ENCODE assay signal across 8 cellular contexts in genomic region chr16:74774223-74775139, GRCh38. TPM values are rescaled to one million over a fixed set of nuclear protein-coding genes. Genes with fewer than 3 reads are reported as not detected.
DNase-seq lines count a peak whose midpoint lies in the region; ATAC-seq and TF ChIP-seq lines count a peak whose summit lies in the region.

A gene with protein sequence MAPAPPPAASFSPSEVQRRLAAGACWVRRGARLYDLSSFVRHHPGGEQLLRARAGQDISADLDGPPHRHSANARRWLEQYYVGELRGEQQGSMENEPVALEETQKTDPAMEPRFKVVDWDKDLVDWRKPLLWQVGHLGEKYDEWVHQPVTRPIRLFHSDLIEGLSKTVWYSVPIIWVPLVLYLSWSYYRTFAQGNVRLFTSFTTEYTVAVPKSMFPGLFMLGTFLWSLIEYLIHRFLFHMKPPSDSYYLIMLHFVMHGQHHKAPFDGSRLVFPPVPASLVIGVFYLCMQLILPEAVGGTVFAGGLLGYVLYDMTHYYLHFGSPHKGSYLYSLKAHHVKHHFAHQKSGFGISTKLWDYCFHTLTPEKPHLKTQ (minus strand): TSS chr16:74774820. CDS start chr16:74774755, 65 bp downstream.

- peaks cover 53% of the 10 kb centered on the region for H3K27me3 Mint-ChIP-seq in CD4-positive, CD25-positive, alpha-beta regulatory T cell
- H3K27me3 Mint-ChIP-seq in endothelial cell (ENCODE audit: unreplicated experiment) = peaks cover 18% of the 10 kb centered on the region

- H3K27ac Mint-ChIP-seq in CD4-positive, CD25-positive, alpha-beta regulatory T cell = no peak within 1 kb of the TSS
- no peak within 1 kb of the TSS for H3K27ac Mint-ChIP-seq in endothelial cell (ENCODE audit: unreplicated experiment)

- DNase-seq in CD4-positive, CD25-positive, alpha-beta regulatory T cell = peak; percentile 40 to 69 (median 55)
- DNase-seq in NCI-H69 (lab: John Stamatoyannopoulos, UW) = peak; percentile 92
- peak; percentile 25 to 38 (median 30) for DNase-seq in activated CD8-positive, alpha-beta memory T cell treated with anti-CD3 and anti-CD28 coated beads for 48 hours (ENCODE audit: low read depth in 2 of 3, low spot score in 2 of 3)
- peak; percentile 63 for DNase-seq in endothelial cell (ENCODE audit: low spot score)
- peak; percentile 92 to 94 (median 92) for DNase-seq in mucosa of descending colon
- peak; percentile 38 for DNase-seq in stimulated activated CD8-positive, alpha-beta memory T cell treated with anti-CD3 and anti-CD28 coated beads, Interleukin-4, amount 100 ng/mL, for 24 hours (ENCODE audit: low read depth)

- peak within 1 kb of the TSS; percentile 31 to 70 (median 64) for H3K4me3 Mint-ChIP-seq in CD4-positive, CD25-positive, alpha-beta regulatory T cell
- peak within 1 kb of the TSS; percentile 68 for H3K4me3 Mint-ChIP-seq in endothelial cell (ENCODE audit: unreplicated experiment)

- peak; percentile 86 to 87 for ATAC-seq in CD4-positive, CD25-positive, alpha-beta regulatory T cell (ENCODE audit: low read depth in 2 of 2)
- ATAC-seq in GM19395 (IDR thresholded peaks at IDR 0.05; ENCODE audit: unreplicated experiment) (peak; percentile 79), HG03469 (IDR thresholded peaks at IDR 0.05; ENCODE audit: unreplicated experiment) (peak; percentile 54), mucosa of descending colon (peak; percentile 93)

- no peak within 1 kb of the TSS for H3K4me3 ChIP-seq in CD4-positive, CD25-positive, alpha-beta regulatory T cell (ENCODE audit: low read depth, low read length)
- H3K4me3 ChIP-seq in mucosa of descending colon = peak within 1 kb of the TSS; percentile 44

- H3K27me3 ChIP-seq in CD4-positive, CD25-positive, alpha-beta regulatory T cell (ENCODE audit: control insufficient read depth, insufficient read depth, low read length) = peaks cover 13% of the 10 kb centered on the region

- peaks cover 0 to 12% (median 7%) of the 10 kb centered on the region in 4 donors for H3K4me1 Mint-ChIP-seq in CD4-positive, CD25-positive, alpha-beta regulatory T cell
- H3K4me1 Mint-ChIP-seq in endothelial cell (ENCODE audit: unreplicated experiment) = peaks cover 8% of the 10 kb centered on the region

- no peaks in the 10 kb centered on the region for H3K36me3 ChIP-seq in CD4-positive, CD25-positive, alpha-beta regulatory T cell (ENCODE audit: control insufficient read depth, insufficient read depth, low read length)
- no peaks in the 10 kb centered on the region for H3K36me3 ChIP-seq in mucosa of descending colon (ENCODE audit: low read depth)

- intact Hi-C loops in mucosa of descending colon (cut with DNase I, micrococcal nuclease) = no loop called here

- H3K36me3 Mint-ChIP-seq in CD4-positive, CD25-positive, alpha-beta regulatory T cell = no peaks in the 10 kb centered on the region
- no peaks in the 10 kb centered on the region for H3K36me3 Mint-ChIP-seq in endothelial cell (ENCODE audit: low read depth, unreplicated experiment)

- no peaks in the 10 kb centered on the region for H3K9me3 ChIP-seq in CD4-positive, CD25-positive, alpha-beta regulatory T cell (ENCODE audit: control insufficient read depth in 2 of 2, low read length in 2 of 2)
- H3K9me3 ChIP-seq in mucosa of descending colon = no peaks in the 10 kb centered on the region

- peaks cover 7% of the 10 kb centered on the region for H3K4me1 ChIP-seq in CD4-positive, CD25-positive, alpha-beta regulatory T cell (ENCODE audit: control insufficient read depth, insufficient read depth, low read length, poor library complexity, severe bottlenecking)
- H3K4me1 ChIP-seq in mucosa of descending colon (ENCODE audit: low read depth) = peaks cover 30% of the 10 kb centered on the region

- TF ChIP-seq CTCF in endothelial cell (IDR thresholded peaks at IDR 0.05; ENCODE audit: unreplicated experiment) (peak; percentile 59), mucosa of descending colon (IDR thresholded peaks at IDR 0.05) (peak; percentile 32)

- peaks cover 0 to 2% (median 0%) of the 10 kb centered on the region in 7 donors for H3K9me3 Mint-ChIP-seq in CD4-positive, CD25-positive, alpha-beta regulatory T cell
- no peaks in the 10 kb centered on the region for H3K9me3 Mint-ChIP-seq in endothelial cell (ENCODE audit: unreplicated experiment)

- H3K27ac ChIP-seq in CD4-positive, CD25-positive, alpha-beta regulatory T cell (ENCODE audit: insufficient read depth, low read length, poor library complexity, severe bottlenecking) = no peak within 1 kb of the TSS

RNA-seq across cellular contexts. Expression of the gene that starts here (rescaled TPM):
- total RNA-seq in CD4-positive, CD25-positive, alpha-beta regulatory T cell = 1.8 TPM
- not detected for polyA plus RNA-seq in CD4-positive, CD25-positive, alpha-beta regulatory T cell
- total RNA-seq in endothelial cell (ENCODE audit: unreplicated experiment) (not detected), mucosa of descending colon (10 to 100 TPM; 17.3 to 60.0 (median 44.0) TPM)

Comparison
In these comparisons a context has a peak if more than half of its experiments do, and no peak if none do; other contexts are left out.
1. Peak in DNase-seq in endothelial cell; RNA of the gene not detected or under 1 TPM.
2. DNase-seq: peak in every context shown above with its lines; median percentile 92 in NCI-H69; 92 in mucosa of descending colon; 63 in endothelial cell; 55 in CD4-positive, CD25-positive, alpha-beta regulatory T cell; 38 in stimulated activated CD8-positive, alpha-beta memory T cell treated with anti-CD3 and anti-CD28 coated beads, Interleukin-4, amount 100 ng/mL, for 24 hours; 30 in activated CD8-positive, alpha-beta memory T cell treated with anti-CD3 and anti-CD28 coated beads for 48 hours.